ENCODE assay signal across 8 cellular contexts in genomic region chr19:32692727-32693061, GRCh38. TPM values are rescaled to one million over a fixed set of nuclear protein-coding genes. Genes with fewer than 3 reads are reported as not detected.
DNase-seq lines count a peak whose midpoint lies in the region; ATAC-seq, FAIRE-seq and TF ChIP-seq lines count a peak whose summit lies in the region.

No MANE protein-coding gene starts in this region.

- no peaks in the 10 kb centered on the region for H3K36me3 Mint-ChIP-seq in natural killer cell

- ATAC-seq in natural killer cell (peak in 2 of 3 donors; percentile 5 to 33), GM18861 (IDR thresholded peaks at IDR 0.05; ENCODE audit: unreplicated experiment) (no peak), HG03039 (IDR thresholded peaks at IDR 0.05; ENCODE audit: unreplicated experiment) (no peak)

- peak; percentile 9 for FAIRE-seq in GM12892 (lab: Jason Lieb, UNC)

- intact Hi-C loops in natural killer cell (cut with micrococcal nuclease) = loop anchor here (2.0 kb wide), 1 partner anchor 18 kb away; the partner anchor contains the start of genes ANKRD27 and RGS9BP

- H3K27ac Mint-ChIP-seq in natural killer cell = peak overlapping the region; percentile 88 to 90

- H3K9me3 Mint-ChIP-seq in natural killer cell = peaks cover 0 to 3% of the 10 kb centered on the region in 2 donors

- no peak for TF ChIP-seq CTCF in LNCaP clone FGC (IDR thresholded peaks at IDR 0.05; ENCODE audit: control insufficient read depth, extremely low read depth, insufficient read depth)
- no peak for TF ChIP-seq CTCF in cardiac fibroblast (IDR thresholded peaks at IDR 0.05; ENCODE audit: low read depth, low read length)
- no peak for TF ChIP-seq CTCF in natural killer cell (IDR thresholded peaks at IDR 0.05)

- no peaks in the 10 kb centered on the region for H3K27me3 Mint-ChIP-seq in natural killer cell (ENCODE audit: low read depth in 2 of 2)

- DNase-seq in GM12892 (ENCODE audit: insufficient read length) (no peak), LNCaP clone FGC (ENCODE audit: low read depth) (no peak), cardiac fibroblast (ENCODE audit: low read depth in 2 of 2) (no peak), natural killer cell (no peak), inferior parietal cortex (ENCODE audit: extremely low spot score) (no peak), iPS-NIHi11 (ENCODE audit: low spot score) (no peak)

- H3K4me1 Mint-ChIP-seq in natural killer cell = peaks cover 56 to 57% of the 10 kb centered on the region in 2 donors

- H3K4me3 ChIP-seq in LNCaP clone FGC (ENCODE audit: low read depth, low read length) = peak overlapping the region; percentile 65
- peak overlapping the region; percentile 55 to 71 for H3K4me3 ChIP-seq in cardiac fibroblast (replicated peaks in 1 of 2; ENCODE audit: low read depth in 2 of 2, low read length in 2 of 2)

- H3K4me3 Mint-ChIP-seq in natural killer cell = peak overlapping the region; percentile 94

- no peak for TF ChIP-seq POLR2A in GM12892 (IDR thresholded peaks at IDR 0.05; ENCODE audit: low read depth, low read length)

RNA-seq across cellular contexts. Expression of gene NUDT19, which starts 1.1 kb away (rescaled TPM):
- polyA plus RNA-seq in GM12892 (2012; ENCODE audit: missing spikeins) = 13.6 TPM
- 1 to 10 TPM; 6.4 to 9.6 (median 8.2) TPM for total RNA-seq in natural killer cell

RNA-seq across cellular contexts. Expression of gene RGS9BP, which starts 17.0 kb away (rescaled TPM):
- polyA plus RNA-seq in GM12892 (2012; ENCODE audit: missing spikeins) = 0.08 TPM
- total RNA-seq in natural killer cell = under 1 TPM; 0.12 to 0.41 (median 0.40) TPM

RNA-seq across cellular contexts. Expression of gene ANKRD27, which starts 17.7 kb away (rescaled TPM):
- 22.0 TPM for polyA plus RNA-seq in GM12892 (2012; ENCODE audit: missing spikeins)
- total RNA-seq in natural killer cell = 10 to 100 TPM; 35.8 to 47.1 (median 40.8) TPM

RNA-seq across cellular contexts. Expression of gene TDRD12, which starts 26.9 kb away (rescaled TPM):
- 0.81 TPM for polyA plus RNA-seq in GM12892 (2012; ENCODE audit: missing spikeins)
- total RNA-seq in natural killer cell = under 1 TPM in 2 of 3 donors, not detected in 1; 0.13 to 0.45 TPM

Comparison
In these comparisons a context has a peak if more than half of its experiments do, and no peak if none do; other contexts are left out.
1. ATAC-seq: peak in natural killer cell (2 of 3); none in GM18861 (single experiment) and HG03039 (single experiment).